Comparison of ENCODE assay signal across 8 cellular contexts in the genomic region with DNA sequence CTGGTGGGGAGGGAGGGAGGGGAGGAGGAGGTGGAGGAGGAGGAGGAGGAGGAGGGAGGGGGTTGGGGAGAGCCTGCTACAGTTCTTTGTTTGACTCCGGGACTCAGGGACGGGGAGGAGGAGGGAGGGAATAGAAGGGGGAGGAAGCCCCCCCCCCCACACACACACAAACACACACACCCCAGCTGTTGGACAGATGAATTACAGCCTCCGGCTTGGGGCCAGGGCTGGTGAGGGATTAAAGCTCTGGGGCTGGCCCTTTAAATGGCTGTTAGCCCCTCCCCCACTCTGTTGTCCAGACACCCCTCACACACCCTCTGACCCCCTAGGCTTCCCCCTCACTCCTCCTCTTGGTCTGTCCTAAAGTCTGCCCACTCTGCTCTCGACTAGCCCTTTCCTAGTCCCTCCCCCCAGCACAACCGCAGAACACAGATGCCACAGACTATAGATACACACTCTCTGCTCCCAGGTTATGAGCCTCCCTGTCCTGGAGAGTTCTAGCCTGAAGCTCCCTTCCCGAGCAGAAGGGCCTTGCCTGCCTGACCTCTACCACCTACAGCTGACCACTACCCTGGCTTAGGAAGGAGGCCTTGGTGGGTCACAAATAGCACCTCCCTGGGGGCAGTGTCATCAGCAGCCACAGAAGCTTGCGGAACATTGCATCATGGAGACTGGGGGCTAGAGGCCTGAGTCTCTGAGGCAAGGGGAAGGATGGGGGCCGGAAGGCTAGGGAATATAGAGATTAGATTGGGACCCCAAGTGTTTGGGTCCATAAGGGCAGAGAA. TPM values are rescaled to one million over a fixed set of nuclear protein-coding genes. Genes with fewer than 3 reads are reported as not detected.
DNase-seq lines count a peak whose midpoint lies in the region; ATAC-seq and TF ChIP-seq lines count a peak whose summit lies in the region.

No MANE protein-coding gene starts in this region.

- peak overlapping the region; percentile 88 for H3K4me3 ChIP-seq in Jurkat, Clone E6-1 (ENCODE audit: low read length)
- peak overlapping the region; percentile 87 for H3K4me3 ChIP-seq in SK-N-MC
- peak overlapping the region; percentile 76 for H3K4me3 ChIP-seq in endodermal cell (ENCODE audit: low read length)
- peak overlapping the region; percentile 36 to 65 for H3K4me3 ChIP-seq in muscle layer of duodenum (ENCODE audit: low read depth in 1 of 2, low read length in 2 of 2)

- peaks cover 15% of the 10 kb centered on the region; the same call in 1 of the 2 replicates for H3K36me3 ChIP-seq in SK-N-MC (ENCODE audit: insufficient read depth, low read length)
- peaks cover 6% of the 10 kb centered on the region for H3K36me3 ChIP-seq in endodermal cell (ENCODE audit: control insufficient read depth, insufficient read depth, low read length)
- H3K36me3 ChIP-seq in muscle layer of duodenum (ENCODE audit: control insufficient read depth in 1 of 2, insufficient read depth in 2 of 2, low read length in 2 of 2) = peaks cover 0 to 25% of the 10 kb centered on the region in 2 donors

- no peak for TF ChIP-seq CTCF in endodermal cell (conservative IDR thresholded peaks at IDR 0.05)

- peak; percentile 75 for DNase-seq in DMS 273 (lab: John Stamatoyannopoulos, UW; ENCODE audit: unreplicated experiment)
- DNase-seq in Jurkat, Clone E6-1 (ENCODE audit: low read depth, low spot score) = peak; percentile 80
- no peak for DNase-seq in SK-N-MC (ENCODE audit: low read depth, low spot score)
- peak; percentile 79 for DNase-seq in endodermal cell
- no peak for DNase-seq in NCI-H345 (lab: John Stamatoyannopoulos, UW)

- peaks cover 43% of the 10 kb centered on the region for H3K4me1 Mint-ChIP-seq in endodermal cell

- H3K27ac ChIP-seq in SK-N-MC (peak overlapping the region; percentile 92), endodermal cell (ENCODE audit: low read depth, low read length) (peak overlapping the region; percentile 82), muscle layer of duodenum (ENCODE audit: low read length) (peak overlapping the region; percentile 81)

- peaks cover 11% of the 10 kb centered on the region for H3K4me1 ChIP-seq in endodermal cell (ENCODE audit: control insufficient read depth, insufficient read depth, low read length)
- peaks cover 37 to 48% of the 10 kb centered on the region in 2 donors for H3K4me1 ChIP-seq in muscle layer of duodenum (ENCODE audit: control insufficient read depth in 1 of 2, insufficient read depth in 2 of 2, low read length in 2 of 2)

- H3K9me3 ChIP-seq in SK-N-MC (ENCODE audit: low read depth, low read length) (no peaks in the 10 kb centered on the region), endodermal cell (ENCODE audit: control insufficient read depth, low read length) (no peaks in the 10 kb centered on the region), muscle layer of duodenum (ENCODE audit: control insufficient read depth in 1 of 2, low read length in 2 of 2) (no peaks in the 10 kb centered on the region)

- H3K27me3 ChIP-seq in endodermal cell (ENCODE audit: control insufficient read depth, insufficient read depth, low read length, poor library complexity, severe bottlenecking) = no peaks in the 10 kb centered on the region
- no peaks in the 10 kb centered on the region for H3K27me3 ChIP-seq in muscle layer of duodenum (ENCODE audit: low read depth, low read length)

- H3K4me3 Mint-ChIP-seq in endodermal cell = peak overlapping the region; percentile 93

- WGBS in endodermal cell (ENCODE audit: insufficient coverage in 1 of 2, insufficient read length in 1 of 2), 2 experiments = 27 to 54% methylated on average over 4 to 6 of the region's 8 CpGs

- ATAC-seq in HG02588 (IDR thresholded peaks at IDR 0.05; ENCODE audit: unreplicated experiment) (no peak), GM21423 (IDR thresholded peaks at IDR 0.05; ENCODE audit: unreplicated experiment) (no peak)

- H3K27me3 Mint-ChIP-seq in endodermal cell (ENCODE audit: insufficient read depth) = peaks cover 5% of the 10 kb centered on the region

- peak overlapping the region; percentile 81 for H3K27ac Mint-ChIP-seq in endodermal cell

- no peaks in the 10 kb centered on the region for H3K9me3 Mint-ChIP-seq in endodermal cell

- peaks cover 13% of the 10 kb centered on the region for H3K36me3 Mint-ChIP-seq in endodermal cell (ENCODE audit: low read depth)

- H3K9ac ChIP-seq in SK-N-MC (ENCODE audit: insufficient read length) = peak overlapping the region; percentile 56
- peak overlapping the region; percentile 5 for H3K9ac ChIP-seq in endodermal cell (ENCODE audit: extremely low read depth, low read length, poor library complexity, severe bottlenecking)

RNA-seq across cellular contexts. Expression of gene KDM6B, which starts 4.5 kb away (rescaled TPM):
- 18.9 TPM for polyA plus RNA-seq in Jurkat, Clone E6-1 (2012; ENCODE audit: insufficient read depth, insufficient read length)
- 10 to 100 TPM; 53.3 to 60.3 TPM for total RNA-seq in endodermal cell
- polyA plus RNA-seq in endodermal cell (2013, experiment 1 of 2) = 44.5 TPM
- polyA plus RNA-seq in endodermal cell (2013, experiment 2 of 2) = 40.5 TPM

RNA-seq across cellular contexts. Expression of gene TMEM88, which starts 16.4 kb away (rescaled TPM):
- polyA plus RNA-seq in Jurkat, Clone E6-1 (2012; ENCODE audit: insufficient read depth, insufficient read length) = 1.8 TPM
- 10 to 100 TPM; 16.8 to 26.8 TPM for total RNA-seq in endodermal cell
- polyA plus RNA-seq in endodermal cell (2013, experiment 1 of 2) = 24.6 TPM
- 22.9 TPM for polyA plus RNA-seq in endodermal cell (2013, experiment 2 of 2)

RNA-seq across cellular contexts. Expression of gene NAA38, which starts 18.9 kb away (rescaled TPM):
- polyA plus RNA-seq in Jurkat, Clone E6-1 (2012; ENCODE audit: insufficient read depth, insufficient read length) = 224 TPM
- 10 to 100 TPM; 38.9 to 44.8 TPM for total RNA-seq in endodermal cell
- polyA plus RNA-seq in endodermal cell (2013, experiment 1 of 2) = 65.6 TPM
- 58.9 TPM for polyA plus RNA-seq in endodermal cell (2013, experiment 2 of 2)

RNA-seq across cellular contexts. Expression of gene CYB5D1, which starts 19.3 kb away (rescaled TPM):
- 15.5 TPM for polyA plus RNA-seq in Jurkat, Clone E6-1 (2012; ENCODE audit: insufficient read depth, insufficient read length)
- total RNA-seq in endodermal cell = 10 to 100 TPM; 10.6 to 12.9 TPM
- polyA plus RNA-seq in endodermal cell (2013, experiment 1 of 2) = 10.5 TPM
- 8.3 TPM for polyA plus RNA-seq in endodermal cell (2013, experiment 2 of 2)

RNA-seq across cellular contexts. Expression of gene CHD3, which starts 50.1 kb away (rescaled TPM):
- polyA plus RNA-seq in Jurkat, Clone E6-1 (2012; ENCODE audit: insufficient read depth, insufficient read length) = 180 TPM
- 10 to 100 TPM; 55.0 to 64.1 TPM for total RNA-seq in endodermal cell
- polyA plus RNA-seq in endodermal cell (2013, experiment 1 of 2) = 66.3 TPM
- 63.7 TPM for polyA plus RNA-seq in endodermal cell (2013, experiment 2 of 2)

Comparison
In these comparisons a context has a peak if more than half of its experiments do, and no peak if none do; other contexts are left out.
1. DNase-seq: peak in DMS 273 (single experiment), Jurkat, Clone E6-1 (single experiment) and endodermal cell (single experiment); none in SK-N-MC (single experiment) and NCI-H345 (single experiment).
2. Peak in every context shown above with its lines, with median percentiles within 50 percentile points of each other: H3K4me3 ChIP-seq and H3K27ac ChIP-seq.